8 cellular contexts compared by ENCODE assay signal in the genomic region with DNA sequence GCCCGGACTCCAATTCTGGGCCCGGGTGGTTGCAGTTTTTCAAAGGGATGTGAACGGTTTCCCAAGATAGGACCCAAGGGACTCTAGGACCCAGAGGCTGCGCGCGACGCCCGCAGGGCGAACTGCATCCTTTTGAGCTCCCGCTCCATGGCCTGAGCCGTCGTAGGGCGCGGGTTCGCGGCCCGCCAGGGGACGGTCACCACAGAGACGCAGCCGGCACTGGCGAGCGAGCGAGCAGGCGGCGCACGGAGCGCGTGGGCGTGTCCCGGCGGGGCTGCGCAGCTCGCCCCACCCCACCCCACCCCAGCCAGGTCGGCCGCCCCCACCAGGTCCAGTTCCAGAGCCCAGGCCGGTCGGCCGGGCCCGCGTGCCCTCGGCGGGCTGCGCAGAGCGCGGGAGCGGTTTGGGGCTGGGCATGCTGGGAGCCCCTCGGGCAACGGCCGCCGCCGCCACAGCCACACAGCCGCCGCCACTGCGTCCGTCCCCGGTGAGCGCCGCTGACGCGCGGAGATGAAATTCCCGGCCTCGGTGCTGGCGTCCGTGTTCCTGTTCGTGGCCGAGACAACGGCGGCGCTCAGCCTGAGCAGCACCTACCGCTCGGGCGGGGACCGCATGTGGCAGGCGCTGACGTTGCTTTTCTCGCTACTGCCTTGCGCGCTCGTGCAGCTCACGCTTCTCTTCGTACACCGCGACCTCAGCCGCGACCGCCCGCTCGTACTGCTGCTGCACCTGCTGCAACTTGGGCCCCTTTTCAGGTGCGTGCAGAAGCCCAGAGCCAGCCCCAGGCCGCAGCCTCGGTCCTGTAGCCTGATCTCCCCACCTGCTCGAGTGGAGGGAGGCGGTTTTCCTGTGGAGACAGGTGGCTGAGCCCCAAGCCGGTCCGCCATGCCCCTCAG. TPM values are rescaled to one million over a fixed set of nuclear protein-coding genes. Genes with fewer than 3 reads are reported as not detected.
DNase-seq lines count a peak whose midpoint lies in the region; ATAC-seq and TF ChIP-seq lines count a peak whose summit lies in the region.

A gene with protein sequence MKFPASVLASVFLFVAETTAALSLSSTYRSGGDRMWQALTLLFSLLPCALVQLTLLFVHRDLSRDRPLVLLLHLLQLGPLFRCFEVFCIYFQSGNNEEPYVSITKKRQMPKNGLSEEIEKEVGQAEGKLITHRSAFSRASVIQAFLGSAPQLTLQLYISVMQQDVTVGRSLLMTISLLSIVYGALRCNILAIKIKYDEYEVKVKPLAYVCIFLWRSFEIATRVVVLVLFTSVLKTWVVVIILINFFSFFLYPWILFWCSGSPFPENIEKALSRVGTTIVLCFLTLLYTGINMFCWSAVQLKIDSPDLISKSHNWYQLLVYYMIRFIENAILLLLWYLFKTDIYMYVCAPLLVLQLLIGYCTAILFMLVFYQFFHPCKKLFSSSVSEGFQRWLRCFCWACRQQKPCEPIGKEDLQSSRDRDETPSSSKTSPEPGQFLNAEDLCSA (plus strand): TSS at position 340 of the 896 bp plus-strand sequence. CDS start 171 bp downstream, at position 511.

- in situ Hi-C loops in astrocyte of the cerebellum (cut with HindIII; ENCODE audit: low sequenced_read_pairs) = loop anchor here (5.0 kb wide), 1 partner anchor 63 kb away; no protein-coding TSS in a partner anchor

- TF ChIP-seq CTCF in CD14-positive monocyte (IDR thresholded peaks at IDR 0.05) = no peak
- TF ChIP-seq CTCF in astrocyte of the cerebellum (IDR thresholded peaks at IDR 0.05; ENCODE audit: low read depth, low read length, missing control alignments) = no peak

- H3K4me1 Mint-ChIP-seq in CD14-positive monocyte (peaks cover 6% of the 10 kb centered on the region), IgD-negative memory B cell (peaks cover 0 to 1% (median 0%) of the 10 kb centered on the region in 3 donors)

- ATAC-seq in GM19397 (IDR thresholded peaks at IDR 0.05; ENCODE audit: unreplicated experiment) (peak; percentile 61), GM19467 (IDR thresholded peaks at IDR 0.05; ENCODE audit: unreplicated experiment) (no peak)

- H3K9ac ChIP-seq in SK-N-MC (ENCODE audit: insufficient read length) = no peak within 1 kb of the TSS

- H3K36me3 Mint-ChIP-seq in CD14-positive monocyte (no peaks in the 10 kb centered on the region), IgD-negative memory B cell (no peaks in the 10 kb centered on the region)

- H3K27ac Mint-ChIP-seq in CD14-positive monocyte (peak within 1 kb of the TSS in 1 of 7 donors; percentile 8), IgD-negative memory B cell (no peak within 1 kb of the TSS)

- H3K4me3 ChIP-seq in SK-N-MC (peak within 1 kb of the TSS; percentile 71), astrocyte of the cerebellum (ENCODE audit: low read depth, low read length) (peak within 1 kb of the TSS; percentile 38)

- H3K36me3 ChIP-seq in SK-N-MC (ENCODE audit: insufficient read depth, low read length) = no peaks in the 10 kb centered on the region

- peaks cover 6 to 19% (median 18%) of the 10 kb centered on the region in 3 donors for H3K27me3 Mint-ChIP-seq in CD14-positive monocyte (ENCODE audit: low read depth in 3 of 3)
- H3K27me3 Mint-ChIP-seq in IgD-negative memory B cell = peaks cover 5% of the 10 kb centered on the region

- H3K9me3 Mint-ChIP-seq in CD14-positive monocyte = peaks cover 0 to 4% (median 0%) of the 10 kb centered on the region in 7 donors
- no peaks in the 10 kb centered on the region for H3K9me3 Mint-ChIP-seq in IgD-negative memory B cell

- no peaks in the 10 kb centered on the region for H3K9me3 ChIP-seq in SK-N-MC (ENCODE audit: low read depth, low read length)

- intact Hi-C loops in CD14-positive monocyte (cut with micrococcal nuclease) = no loop called here

- H3K4me3 Mint-ChIP-seq in CD14-positive monocyte = peak within 1 kb of the TSS; percentile 70 to 87
- H3K4me3 Mint-ChIP-seq in IgD-negative memory B cell = peak within 1 kb of the TSS; percentile 74 to 90 (median 81)

- DNase-seq in CD14-positive monocyte (ENCODE audit: low spot score) (peak; percentile 44), SK-N-MC (ENCODE audit: low read depth, low spot score) (no peak), astrocyte of the cerebellum (ENCODE audit: low read depth) (no peak), iPS DF 19.7 (ENCODE audit: low read depth, low spot score) (peak; percentile 56), retina (peak; percentile 75)

- no peak within 1 kb of the TSS for H3K27ac ChIP-seq in SK-N-MC

RNA-seq across cellular contexts. Expression of the gene that starts here (rescaled TPM):
- polyA plus RNA-seq in CD14-positive monocyte (under 1 TPM in 1 of 2 donors, not detected in 1; 0.05 TPM), IgD-negative memory B cell (0.18 TPM)

Comparison
In these comparisons a context has a peak if more than half of its experiments do, and no peak if none do; other contexts are left out.
1. Peak in DNase-seq in CD14-positive monocyte; RNA of the gene not detected or under 1 TPM.
2. DNase-seq: peak in iPS DF 19.7 (single experiment) and retina (single experiment); none in SK-N-MC (single experiment) and astrocyte of the cerebellum (single experiment).